ENCODE assay signal across 20 cellular contexts in genomic region chr3:32758375-32758753, GRCh38. TPM values are rescaled to one million over a fixed set of nuclear protein-coding genes. Genes with fewer than 3 reads are reported as not detected.
DNase-seq lines count a peak whose midpoint lies in the region; TF ChIP-seq lines count a peak whose summit lies in the region.
"Had no signal": no experiment of that assay in that cellular context is flagged by ENCODE, and none has a peak within 500 bp of the region (broad histone marks: within the 10 kb centered on the region; RNA-seq: fewer than 3 reads in every experiment).

No MANE protein-coding gene starts in this region.

- intact Hi-C loops in activated CD4-positive, alpha-beta memory T cell treated with anti-CD3 and anti-CD28 coated beads for 36 hours (cut with micrococcal nuclease): no loop called here

- no peak overlapping the region for H3K4me3 Mint-ChIP-seq in activated CD4-positive, alpha-beta memory T cell treated with anti-CD3 and anti-CD28 coated beads for 36 hours
- H3K4me3 Mint-ChIP-seq in T-helper 2 cell treated with Interferon-gamma antibody and Interleukin-4, amounts not matched to agents 5 μg/mL and 100 μg/mL, for 36 hours: no peak overlapping the region
- H3K4me3 Mint-ChIP-seq: endodermal cell had no signal

- H3K27ac Mint-ChIP-seq in activated CD4-positive, alpha-beta memory T cell treated with anti-CD3 and anti-CD28 coated beads for 36 hours: no peak overlapping the region
- H3K27ac Mint-ChIP-seq in T-helper 2 cell treated with Interferon-gamma antibody and Interleukin-4, amounts not matched to agents 5 μg/mL and 100 μg/mL, for 36 hours: no peak overlapping the region
- H3K27ac Mint-ChIP-seq: endodermal cell had no signal

- POLR2A ChIA-PET in activated CD4-positive, alpha-beta memory T cell treated with anti-CD3 and anti-CD28 coated beads for 36 hours (lab: Charles Lee): no interaction called here

- peak; percentile 23 for DNase-seq in AG08396 (ENCODE audit: low spot score)
- peak; percentile 46 for DNase-seq in H4 (ENCODE audit: low spot score)
- peak; percentile 91 for DNase-seq in SIG-M5 treated with dmso at 0.1 percent for 504 hours (lab: John Stamatoyannopoulos, UW; ENCODE audit: unreplicated experiment)
- peak; percentile 11 for DNase-seq in fibroblast of mammary gland (ENCODE audit: low read depth)
- no peak for DNase-seq in activated CD4-positive, alpha-beta memory T cell treated with anti-CD3 and anti-CD28 coated beads for 36 hours
- no peak for DNase-seq in NK-92 (lab: John Stamatoyannopoulos, UW; ENCODE audit: unreplicated experiment)
- no peak for DNase-seq in T-helper 2 cell treated with Interferon-gamma antibody and Interleukin-4, amounts not matched to agents 5 μg/mL and 100 μg/mL, for 36 hours (ENCODE audit: low spot score)
- DNase-seq in HuH-7 (ENCODE audit: low spot score): no peak
- DNase-seq: activated gamma-delta T cell, endodermal cell, Karpas-422, kidney, midbrain, NCI-H2029, NCI-H69, T1000 had no signal

- no peak overlapping the region for H3K4me3 ChIP-seq in fibroblast of mammary gland (ENCODE audit: control insufficient read depth, low read depth, low read length)
- H3K4me3 ChIP-seq: breast epithelium, skin epidermis had no signal

- CTCF ChIA-PET in activated CD4-positive, alpha-beta memory T cell treated with anti-CD3 and anti-CD28 coated beads for 36 hours (lab: Charles Lee): no interaction called here

- H3K9me3 Mint-ChIP-seq in activated CD4-positive, alpha-beta memory T cell treated with anti-CD3 and anti-CD28 coated beads for 36 hours: no peaks in the 10 kb centered on the region
- H3K9me3 Mint-ChIP-seq in T-helper 2 cell treated with Interferon-gamma antibody and Interleukin-4, amounts not matched to agents 5 μg/mL and 100 μg/mL, for 36 hours: no peaks in the 10 kb centered on the region
- H3K9me3 Mint-ChIP-seq: endodermal cell had no signal

- no peak for TF ChIP-seq CTCF in fibroblast of mammary gland (conservative IDR thresholded peaks at IDR 0.05; ENCODE audit: control insufficient read depth, insufficient read depth, low read depth, low read length)

- H3K4me1 Mint-ChIP-seq in activated CD4-positive, alpha-beta memory T cell treated with anti-CD3 and anti-CD28 coated beads for 36 hours (ENCODE audit: low read depth): peaks cover 4% of the 10 kb centered on the region
- H3K4me1 Mint-ChIP-seq in T-helper 2 cell treated with Interferon-gamma antibody and Interleukin-4, amounts not matched to agents 5 μg/mL and 100 μg/mL, for 36 hours (ENCODE audit: low read depth): peaks cover 8% of the 10 kb centered on the region

- H3K36me3 Mint-ChIP-seq in activated CD4-positive, alpha-beta memory T cell treated with anti-CD3 and anti-CD28 coated beads for 36 hours: peaks cover 20% of the 10 kb centered on the region
- peaks cover 7% of the 10 kb centered on the region for H3K36me3 Mint-ChIP-seq in T-helper 2 cell treated with Interferon-gamma antibody and Interleukin-4, amounts not matched to agents 5 μg/mL and 100 μg/mL, for 36 hours (ENCODE audit: low read depth)

- H3K27me3 Mint-ChIP-seq in activated CD4-positive, alpha-beta memory T cell treated with anti-CD3 and anti-CD28 coated beads for 36 hours: no peaks in the 10 kb centered on the region
- no peaks in the 10 kb centered on the region for H3K27me3 Mint-ChIP-seq in T-helper 2 cell treated with Interferon-gamma antibody and Interleukin-4, amounts not matched to agents 5 μg/mL and 100 μg/mL, for 36 hours (ENCODE audit: low read depth)

RNA-seq across cellular contexts. Expression of gene TRIM71, which starts 59.4 kb away (rescaled TPM):
- total RNA-seq in H4 (2014; rRNA removed; shearing (Covaris generic)): 0.02 TPM in 1 of 2 replicates, not detected in the other
- under 1 TPM; 0.02 TPM for total RNA-seq in activated CD4-positive, alpha-beta memory T cell treated with anti-CD3 and anti-CD28 coated beads for 36 hours
- total RNA-seq: glomerular endothelial cell, osteocyte had no signal

Comparison
In these comparisons a context has a peak if more than half of its experiments do, and no peak if none do; other contexts are left out.
1. DNase-seq: peak in AG08396 (single experiment), H4 (single experiment), SIG-M5 treated with dmso at 0.1 percent for 504 hours (single experiment) and fibroblast of mammary gland (single experiment); none in activated CD4-positive, alpha-beta memory T cell treated with anti-CD3 and anti-CD28 coated beads for 36 hours (single experiment), NK-92 (single experiment), T-helper 2 cell treated with Interferon-gamma antibody and Interleukin-4, amounts not matched to agents 5 μg/mL and 100 μg/mL, for 36 hours (single experiment) and HuH-7 (single experiment).